Comparison of ENCODE assay signal across 1 cellular context in genomic region chr6:35343835-35344550, GRCh38.
TF ChIP-seq lines count a peak whose summit lies in the region.

No MANE protein-coding gene starts in this region.

TF ChIP-seq in HepG2, 621 proteins besides CTCF, POLR2A, EP300 and RAD21:
- TF ChIP-seq TFDP1 (CRISPR knock-in tag; IDR thresholded peaks at IDR 0.05; ENCODE audit: borderline replicate concordance) (no peak), RBM22 (optimal IDR thresholded peaks at IDR 0.05; ENCODE audit: low read length) (no peak), KLF16 (CRISPR knock-in tag; IDR thresholded peaks at IDR 0.05) (no peak), ZNF768 (CRISPR knock-in tag; IDR thresholded peaks at IDR 0.05) (no peak), ZNF773 (CRISPR knock-in tag; IDR thresholded peaks at IDR 0.05; ENCODE audit: borderline replicate concordance) (no peak), MEIS1 (CRISPR knock-in tag; IDR thresholded peaks at IDR 0.05; ENCODE audit: borderline replicate concordance) (no peak), ZNF7 (CRISPR knock-in tag; IDR thresholded peaks at IDR 0.05) (peak; percentile 60; the same call in 1 of the 2 replicates), ETV6 (CRISPR knock-in tag; conservative IDR thresholded peaks at IDR 0.05) (no peak), NR2C2 (CRISPR knock-in tag; IDR thresholded peaks at IDR 0.05; ENCODE audit: borderline replicate concordance) (no peak)
